Comparison of ENCODE assay signal across 9 cellular contexts in genomic region chr9:115694014-115694413, GRCh38.
A peak's percentile ranks its signal among the peaks of the same experiment; 100 is the strongest.
DNase-seq lines count a peak whose midpoint lies in the region; ATAC-seq, FAIRE-seq and TF ChIP-seq lines count a peak whose summit lies in the region.
"Had no signal": no experiment of that assay in that cellular context is flagged by ENCODE, and none has a peak within 500 bp of the region (broad histone marks: within the 10 kb centered on the region; RNA-seq: fewer than 3 reads in every experiment).

No MANE protein-coding gene starts in this region.

- no peak overlapping the region for H3K56ac ChIP-seq in mesendoderm (ENCODE audit: low read length)

- no peak overlapping the region for H3K4ac ChIP-seq in mesendoderm (ENCODE audit: low read depth, low read length)

- H2BK120ac ChIP-seq in mesendoderm (ENCODE audit: low read depth, low read length): no peak overlapping the region

- no peak overlapping the region for H3K4me3 ChIP-seq in mesendoderm (ENCODE audit: low read length)

- H3K9ac ChIP-seq in mesendoderm (ENCODE audit: low read length): no peak overlapping the region

- no peak overlapping the region for H3K23ac ChIP-seq in mesendoderm (ENCODE audit: low read length)

- no peak overlapping the region for H3K18ac ChIP-seq in mesendoderm (ENCODE audit: low read length)

- no peak overlapping the region for H4K8ac ChIP-seq in mesendoderm (ENCODE audit: low read depth, low read length)

- ATAC-seq in GM21737 (IDR thresholded peaks at IDR 0.05; ENCODE audit: unreplicated experiment) (no peak), GM21717 (IDR thresholded peaks at IDR 0.05; ENCODE audit: unreplicated experiment) (no peak)
- ATAC-seq: stimulated activated naive B cell treated with anti-CD40 and anti-IgM and Interleukin-4, amounts not matched to agents 10 μg/mL and 1 μg/mL and 100 μg/mL, for 72 hours had no signal

- no peak for FAIRE-seq in D721Med (lab: Jason Lieb, UNC)
- FAIRE-seq in GM12892 (lab: Jason Lieb, UNC): no peak

- TF ChIP-seq POLR2A in GM12892 (IDR thresholded peaks at IDR 0.05; ENCODE audit: low read depth, low read length): no peak

- no peaks in the 10 kb centered on the region for H3K27me3 ChIP-seq in mesendoderm (ENCODE audit: insufficient read depth, low read length, poor library complexity)

- H3K9me3 Mint-ChIP-seq in activated CD4-positive, alpha-beta T cell treated with anti-CD3 and anti-CD28 coated beads, Interleukin-2, amount 10 ng/mL, durations not matched to agents 7 days and 5 days: no peaks in the 10 kb centered on the region

- no peak overlapping the region for H4K5ac ChIP-seq in mesendoderm (ENCODE audit: low read length)

- H3K4me3 Mint-ChIP-seq in activated CD4-positive, alpha-beta T cell treated with anti-CD3 and anti-CD28 coated beads, Interleukin-2, amount 10 ng/mL, durations not matched to agents 7 days and 5 days: no peak overlapping the region
- H3K4me3 Mint-ChIP-seq: stimulated activated naive B cell treated with anti-CD40 and anti-IgM and Interleukin-4, amounts not matched to agents 10 μg/mL and 1 μg/mL and 100 μg/mL, for 72 hours had no signal

- no CpG with 5 or more reads among the region's 2 CpGs for WGBS in mesendoderm (ENCODE audit: extremely low coverage, insufficient coverage, low lambda C conversion rate)

- H2BK15ac ChIP-seq in mesendoderm (replicated peaks; ENCODE audit: low read depth): no peak overlapping the region

- H2BK5ac ChIP-seq in mesendoderm (ENCODE audit: low read length): no peak overlapping the region

- H3K36me3 Mint-ChIP-seq in activated CD4-positive, alpha-beta T cell treated with anti-CD3 and anti-CD28 coated beads, Interleukin-2, amount 10 ng/mL, durations not matched to agents 7 days and 5 days (ENCODE audit: low read depth): no peaks in the 10 kb centered on the region
- H3K36me3 Mint-ChIP-seq: stimulated activated naive B cell treated with anti-CD40 and anti-IgM and Interleukin-4, amounts not matched to agents 10 μg/mL and 1 μg/mL and 100 μg/mL, for 72 hours had no signal

- peak; percentile 21 for TF ChIP-seq CTCF in D721Med (IDR thresholded peaks at IDR 0.05; ENCODE audit: insufficient read depth, missing control alignments)

- no peak for DNase-seq in D721Med (ENCODE audit: insufficient read length, low spot score)
- peak; percentile 37 for DNase-seq in NCI-H460 (ENCODE audit: extremely low read depth, low read depth)
- DNase-seq in dedifferentiated amniotic fluid mesenchymal stem cell (ENCODE audit: extremely low spot score): peak; percentile 81
- peak; percentile 85 for DNase-seq in mesendoderm
- DNase-seq in GM12892 (ENCODE audit: insufficient read length): no peak
- no peak for DNase-seq in activated CD4-positive, alpha-beta T cell treated with anti-CD3 and anti-CD28 coated beads, Interleukin-2, amount 10 ng/mL, durations not matched to agents 7 days and 5 days
- DNase-seq: stimulated activated naive B cell treated with anti-CD40 and anti-IgM and Interleukin-4, amounts not matched to agents 10 μg/mL and 1 μg/mL and 100 μg/mL, for 72 hours had no signal

- H3K27ac ChIP-seq in mesendoderm (ENCODE audit: low read depth, low read length): no peak overlapping the region

- H3K4me1 Mint-ChIP-seq in activated CD4-positive, alpha-beta T cell treated with anti-CD3 and anti-CD28 coated beads, Interleukin-2, amount 10 ng/mL, durations not matched to agents 7 days and 5 days: no peaks in the 10 kb centered on the region
- H3K4me1 Mint-ChIP-seq: stimulated activated naive B cell treated with anti-CD40 and anti-IgM and Interleukin-4, amounts not matched to agents 10 μg/mL and 1 μg/mL and 100 μg/mL, for 72 hours had no signal

- no peak overlapping the region for H2AK5ac ChIP-seq in mesendoderm (ENCODE audit: low read length)

- H3K27me3 Mint-ChIP-seq in activated CD4-positive, alpha-beta T cell treated with anti-CD3 and anti-CD28 coated beads, Interleukin-2, amount 10 ng/mL, durations not matched to agents 7 days and 5 days: no peaks in the 10 kb centered on the region

- CTCF ChIA-PET in activated CD4-positive, alpha-beta T cell treated with anti-CD3 and anti-CD28 coated beads, Interleukin-2, amount 10 ng/mL, durations not matched to agents 7 days and 5 days (lab: Charles Lee): no interaction called here

- H3K79me2 ChIP-seq in mesendoderm (ENCODE audit: control insufficient read depth, insufficient read depth, low read length): no peaks in the 10 kb centered on the region

- no peaks in the 10 kb centered on the region for H3K79me1 ChIP-seq in mesendoderm (ENCODE audit: low read length)

- H3K27ac Mint-ChIP-seq in activated CD4-positive, alpha-beta T cell treated with anti-CD3 and anti-CD28 coated beads, Interleukin-2, amount 10 ng/mL, durations not matched to agents 7 days and 5 days: no peak overlapping the region
- H3K27ac Mint-ChIP-seq: stimulated activated naive B cell treated with anti-CD40 and anti-IgM and Interleukin-4, amounts not matched to agents 10 μg/mL and 1 μg/mL and 100 μg/mL, for 72 hours had no signal

- H3K4me2 ChIP-seq in mesendoderm (ENCODE audit: low read length): no peak overlapping the region

- H3K36me3 ChIP-seq in mesendoderm (ENCODE audit: control insufficient read depth, insufficient read depth, low read length): no peaks in the 10 kb centered on the region

- no peaks in the 10 kb centered on the region for H3K4me1 ChIP-seq in mesendoderm (ENCODE audit: control insufficient read depth, low read depth, low read length)

- POLR2A ChIA-PET in activated CD4-positive, alpha-beta T cell treated with anti-CD3 and anti-CD28 coated beads, Interleukin-2, amount 10 ng/mL, durations not matched to agents 7 days and 5 days (lab: Charles Lee): no interaction called here

Comparison
In these comparisons a context has a peak if more than half of its experiments do, and no peak if none do; other contexts are left out.
1. DNase-seq: peak in NCI-H460 (single experiment), dedifferentiated amniotic fluid mesenchymal stem cell (single experiment) and mesendoderm (single experiment); none in D721Med (single experiment), GM12892 (single experiment) and activated CD4-positive, alpha-beta T cell treated with anti-CD3 and anti-CD28 coated beads, Interleukin-2, amount 10 ng/mL, durations not matched to agents 7 days and 5 days (single experiment).